10 cellular contexts compared by ENCODE assay signal in genomic region chr3:188037116-188037718, GRCh38.
DNase-seq lines count a peak whose midpoint lies in the region; ATAC-seq, FAIRE-seq and TF ChIP-seq lines count a peak whose summit lies in the region.
"Had no signal": no experiment of that assay in that cellular context is flagged by ENCODE, and none has a peak within 500 bp of the region (broad histone marks: within the 10 kb centered on the region; RNA-seq: fewer than 3 reads in every experiment).

No MANE protein-coding gene starts in this region.

- H3K4me3 ChIP-seq in astrocyte of the cerebellum (ENCODE audit: low read depth, low read length) (no peak overlapping the region), kidney (ENCODE audit: low read length in 2 of 2) (no peak overlapping the region), upper lobe of left lung (no peak overlapping the region)

- no peaks in the 10 kb centered on the region for H3K27me3 ChIP-seq in upper lobe of left lung

- TF ChIP-seq EP300 in upper lobe of left lung (IDR thresholded peaks at IDR 0.05) = no peak

- intact Hi-C loops in kidney (cut with DNase I) = no loop called here

- no peak for TF ChIP-seq POLR2A in upper lobe of left lung (IDR thresholded peaks at IDR 0.05)

- H3K9me3 ChIP-seq in kidney (ENCODE audit: control insufficient read depth in 1 of 2, low read length in 2 of 2) (no peaks in the 10 kb centered on the region), upper lobe of left lung (no peaks in the 10 kb centered on the region)

- DNase-seq in NCI-H82 (lab: John Stamatoyannopoulos, UW) (peak; percentile 10), NCI-H82 treated with DMSO at 0.1 percent for 48 hours (lab: John Stamatoyannopoulos, UW; ENCODE audit: unreplicated experiment) (no peak), astrocyte of the cerebellum (ENCODE audit: low read depth) (no peak), kidney (no peak), upper lobe of left lung (peak in 1 of 2 donors; percentile 37)
- DNase-seq: CD4-positive, CD25-positive, alpha-beta regulatory T cell; effector memory CD8-positive, alpha-beta T cell had no signal

- 48 to 52% methylated on average over 5 of the region's 5 CpGs for WGBS in upper lobe of left lung, 2 donors

- no peaks in the 10 kb centered on the region for H3K36me3 ChIP-seq in kidney (ENCODE audit: control insufficient read depth in 1 of 2, insufficient read depth in 2 of 2, low read length in 2 of 2)
- H3K36me3 ChIP-seq in upper lobe of left lung = no peaks in the 10 kb centered on the region

- ATAC-seq in upper lobe of left lung (ENCODE audit: low FRiP score in 2 of 2) (peak in 1 of 2 donors; percentile 42), GM21717 (IDR thresholded peaks at IDR 0.05; ENCODE audit: unreplicated experiment) (no peak), HG02678 (IDR thresholded peaks at IDR 0.05; ENCODE audit: unreplicated experiment) (no peak), HG02884 (IDR thresholded peaks at IDR 0.05; ENCODE audit: unreplicated experiment) (no peak)
- ATAC-seq: effector memory CD8-positive, alpha-beta T cell had no signal

- H3K4me1 ChIP-seq in kidney (ENCODE audit: control insufficient read depth in 1 of 2, insufficient read depth in 1 of 2, low read depth in 1 of 2, low read length in 2 of 2) (no peaks in the 10 kb centered on the region), upper lobe of left lung (peaks cover 11 to 19% (median 14%) of the 10 kb centered on the region in 4 donors)

- H3K27ac ChIP-seq in kidney (ENCODE audit: low read depth in 2 of 2, low read length in 2 of 2) (no peak overlapping the region), upper lobe of left lung (peak overlapping the region in 1 of 4 donors; percentile 2)

- in situ Hi-C loops in astrocyte of the cerebellum (cut with HindIII; ENCODE audit: low sequenced_read_pairs) = no loop called here

- FAIRE-seq in kidney (lab: Jason Lieb, UNC) = no peak

- TF ChIP-seq CTCF in astrocyte of the cerebellum (IDR thresholded peaks at IDR 0.05; ENCODE audit: low read depth, low read length, missing control alignments) (peak; percentile 50), kidney (IDR thresholded peaks at IDR 0.05; ENCODE audit: borderline replicate concordance, extremely low read depth, insufficient read depth) (peak; percentile 58), upper lobe of left lung (IDR thresholded peaks at IDR 0.05) (peak in 5 of 6 experiments; percentile 33 to 48 (median 36))

- no peak overlapping the region for H3K9ac ChIP-seq in kidney (ENCODE audit: low read length in 2 of 2)
